Comparison of ENCODE assay signal across 10 cellular contexts in genomic region chr10:22723343-22723779, GRCh38. TPM values are rescaled to one million over a fixed set of nuclear protein-coding genes. Genes with fewer than 3 reads are reported as not detected.
DNase-seq lines count a peak whose midpoint lies in the region; ATAC-seq and TF ChIP-seq lines count a peak whose summit lies in the region.
"Had no signal": no experiment of that assay in that cellular context is flagged by ENCODE, and none has a peak within 500 bp of the region (broad histone marks: within the 10 kb centered on the region; RNA-seq: fewer than 3 reads in every experiment).

No MANE protein-coding gene starts in this region.

- POLR2A ChIA-PET in activated CD4-positive, alpha-beta memory T cell treated with anti-CD3 and anti-CD28 coated beads, Interleukin-2, amount 10 ng/mL, durations not matched to agents 7 days and 5 days (lab: Charles Lee): no interaction called here

- H3K9me3 Mint-ChIP-seq in activated CD4-positive, alpha-beta memory T cell treated with anti-CD3 and anti-CD28 coated beads, Interleukin-2, amount 10 ng/mL, durations not matched to agents 7 days and 5 days: no peaks in the 10 kb centered on the region
- H3K9me3 Mint-ChIP-seq: neural crest cell had no signal

- no peaks in the 10 kb centered on the region for H3K36me3 Mint-ChIP-seq in activated CD4-positive, alpha-beta memory T cell treated with anti-CD3 and anti-CD28 coated beads, Interleukin-2, amount 10 ng/mL, durations not matched to agents 7 days and 5 days (ENCODE audit: low read depth)

- H3K27ac ChIP-seq in ascending aorta: no peak overlapping the region

- H3K4me1 ChIP-seq in ascending aorta: no peaks in the 10 kb centered on the region

- H3K27me3 Mint-ChIP-seq in activated CD4-positive, alpha-beta memory T cell treated with anti-CD3 and anti-CD28 coated beads, Interleukin-2, amount 10 ng/mL, durations not matched to agents 7 days and 5 days: no peaks in the 10 kb centered on the region

- TF ChIP-seq CTCF in ascending aorta (IDR thresholded peaks at IDR 0.05): no peak
- TF ChIP-seq CTCF in omental fat pad (IDR thresholded peaks at IDR 0.05): no peak

- no peak overlapping the region for H3K4me3 ChIP-seq in ascending aorta

- H3K36me3 ChIP-seq in ascending aorta: no peaks in the 10 kb centered on the region

- no peaks in the 10 kb centered on the region for H3K9me3 ChIP-seq in ascending aorta

- peaks cover 6% of the 10 kb centered on the region for H3K4me1 Mint-ChIP-seq in activated CD4-positive, alpha-beta memory T cell treated with anti-CD3 and anti-CD28 coated beads, Interleukin-2, amount 10 ng/mL, durations not matched to agents 7 days and 5 days
- H3K4me1 Mint-ChIP-seq: neural crest cell had no signal

- CTCF ChIA-PET in activated CD4-positive, alpha-beta memory T cell treated with anti-CD3 and anti-CD28 coated beads, Interleukin-2, amount 10 ng/mL, durations not matched to agents 7 days and 5 days (lab: Charles Lee): no interaction called here

- intact Hi-C loops in ascending aorta (cut with DNase I): no loop called here

- ATAC-seq in GM18511 (IDR thresholded peaks at IDR 0.05; ENCODE audit: unreplicated experiment): peak; percentile 84
- ATAC-seq in GM21528 (IDR thresholded peaks at IDR 0.05; ENCODE audit: low FRiP score, unreplicated experiment): peak; percentile 77
- peak; percentile 74 for ATAC-seq in HG03442 (IDR thresholded peaks at IDR 0.05; ENCODE audit: unreplicated experiment)
- no peak for ATAC-seq in omental fat pad (ENCODE audit: low FRiP score)

- H3K27me3 ChIP-seq in ascending aorta: no peaks in the 10 kb centered on the region

- no peak overlapping the region for H3K27ac Mint-ChIP-seq in activated CD4-positive, alpha-beta memory T cell treated with anti-CD3 and anti-CD28 coated beads, Interleukin-2, amount 10 ng/mL, durations not matched to agents 7 days and 5 days

- DNase-seq in kidney tubule cell (ENCODE audit: low spot score) (peak; percentile 34), ascending aorta (ENCODE audit: low spot score in 2 of 2) (no peak), omental fat pad (ENCODE audit: low spot score) (no peak)
- no peak for DNase-seq in stimulated activated naive CD4-positive, alpha-beta T cell treated with Interleukin-2 at 50 U/mL for 16 hours (lab: John Stamatoyannopoulos, UW)
- no peak for DNase-seq in activated CD4-positive, alpha-beta memory T cell treated with anti-CD3 and anti-CD28 coated beads, Interleukin-2, amount 10 ng/mL, durations not matched to agents 7 days and 5 days
- DNase-seq: NK-92 treated with Interleukin-12 subunit alpha and Interleukin-12 subunit beta, amount 100 ng/mL, for 24 hours had no signal

- H3K4me3 Mint-ChIP-seq in activated CD4-positive, alpha-beta memory T cell treated with anti-CD3 and anti-CD28 coated beads, Interleukin-2, amount 10 ng/mL, durations not matched to agents 7 days and 5 days: no peak overlapping the region
- H3K4me3 Mint-ChIP-seq: neural crest cell had no signal

RNA-seq across cellular contexts. Expression of gene PIP4K2A, which starts 9.0 kb away (rescaled TPM):
- 34.9 TPM for total RNA-seq in ascending aorta
- total RNA-seq in activated CD4-positive, alpha-beta memory T cell treated with anti-CD3 and anti-CD28 coated beads, Interleukin-2, amount 10 ng/mL, durations not matched to agents 7 days and 5 days: 100 to 1,000 TPM; 126 to 137 TPM
- total RNA-seq in omental fat pad: 10 to 100 TPM; 16.2 to 32.5 (median 30.4) TPM
